ENCODE assay signal across 3 cellular contexts in genomic region chr12:73186272-73186671, GRCh38.
"Had no signal": no experiment of that assay in that cellular context is flagged by ENCODE, and none has a peak within 500 bp of the region (broad histone marks: within the 10 kb centered on the region; RNA-seq: fewer than 3 reads in every experiment).

No MANE protein-coding gene starts in this region.

- ATAC-seq: GM12878 had no signal

- DNase-seq: GDM1, GF-D8 had no signal

- H3K4me3 ChIP-seq: GM12878 had no signal
